10 cellular contexts compared by ENCODE assay signal in genomic region chr20:59033093-59033492, GRCh38. TPM values are rescaled to one million over a fixed set of nuclear protein-coding genes. Genes with fewer than 3 reads are reported as not detected.
A peak's percentile ranks its signal among the peaks of the same experiment; 100 is the strongest.
DNase-seq lines count a peak whose midpoint lies in the region; ATAC-seq, FAIRE-seq and TF ChIP-seq lines count a peak whose summit lies in the region.
"Had no signal": no experiment of that assay in that cellular context is flagged by ENCODE, and none has a peak within 500 bp of the region (broad histone marks: within the 10 kb centered on the region; RNA-seq: fewer than 3 reads in every experiment).

No MANE protein-coding gene starts in this region.

- ATAC-seq in GM21515 (IDR thresholded peaks at IDR 0.05; ENCODE audit: unreplicated experiment) = no peak
- no peak for ATAC-seq in GM19035 (IDR thresholded peaks at IDR 0.05; ENCODE audit: unreplicated experiment)

- peaks cover 17% of the 10 kb centered on the region for H3K36me3 Mint-ChIP-seq in progenitor cell of endocrine pancreas (ENCODE audit: insufficient read depth)

- FAIRE-seq in G401.6 (lab: Jason Lieb, UNC) = peak; percentile 63

- H3K27me3 ChIP-seq in Peyer's patch = no peaks in the 10 kb centered on the region

- H3K4me1 Mint-ChIP-seq in progenitor cell of endocrine pancreas (ENCODE audit: low read depth) = peaks cover 21% of the 10 kb centered on the region

- no peaks in the 10 kb centered on the region for H3K27me3 Mint-ChIP-seq in progenitor cell of endocrine pancreas

- H3K9me3 Mint-ChIP-seq in progenitor cell of endocrine pancreas (ENCODE audit: low read depth) = no peaks in the 10 kb centered on the region

- peaks cover 0 to 57% (median 0%) of the 10 kb centered on the region in 3 donors for H3K36me3 ChIP-seq in Peyer's patch

- H3K9me3 ChIP-seq in Peyer's patch = no peaks in the 10 kb centered on the region

- H3K27ac ChIP-seq in Peyer's patch (peak overlapping the region in 3 of 4 donors; percentile 87 to 95 (median 91)), epithelial cell of prostate (peak overlapping the region; percentile 79)

- H3K4me1 ChIP-seq in Peyer's patch = peaks cover 0 to 42% (median 11%) of the 10 kb centered on the region in 4 donors

- DNase-seq in Peyer's patch (no peak), epithelial cell of prostate (ENCODE audit: low read depth, low spot score) (no peak), progenitor cell of endocrine pancreas (ENCODE audit: low spot score, unreplicated experiment) (no peak), NCI-H2227 (lab: John Stamatoyannopoulos, UW; ENCODE audit: unreplicated experiment) (no peak), kidney tubule cell (ENCODE audit: low spot score) (no peak)
- DNase-seq: midbrain, NCI-H1436 had no signal

- peak overlapping the region; percentile 93 for H3K4me3 Mint-ChIP-seq in progenitor cell of endocrine pancreas (ENCODE audit: low read depth)

- H3K4me3 ChIP-seq in Peyer's patch = peak overlapping the region in 3 of 4 donors; percentile 62 to 88 (median 77)

- TF ChIP-seq CTCF in Peyer's patch (IDR thresholded peaks at IDR 0.05) = no peak
- TF ChIP-seq CTCF in progenitor cell of endocrine pancreas (IDR thresholded peaks at IDR 0.05; ENCODE audit: unreplicated experiment) = no peak

- H3K27ac Mint-ChIP-seq in progenitor cell of endocrine pancreas = peak overlapping the region; percentile 88

- TF ChIP-seq POLR2A in Peyer's patch (IDR thresholded peaks at IDR 0.05) = no peak

RNA-seq across cellular contexts. Expression of gene ATP5F1E, which starts 1.0 kb away (rescaled TPM):
- 10 to 100 TPM; 20.6 to 34.0 (median 26.8) TPM for total RNA-seq in Peyer's patch
- total RNA-seq in progenitor cell of endocrine pancreas = 55.9 and 69.7 TPM in 2 replicates

RNA-seq across cellular contexts. Expression of gene PRELID3B, which starts 9.5 kb away (rescaled TPM):
- 100 to 1,000 TPM in 2 of 4 donors, 10 to 100 TPM in 2; 44.6 to 148 (median 86.5) TPM for total RNA-seq in Peyer's patch
- 50.1 and 52.8 TPM in 2 replicates for total RNA-seq in progenitor cell of endocrine pancreas

RNA-seq across cellular contexts. Expression of gene TUBB1, which starts 13.9 kb away (rescaled TPM):
- total RNA-seq in Peyer's patch (not detected), progenitor cell of endocrine pancreas (0.16 and 0.19 TPM in 2 replicates)

RNA-seq across cellular contexts. Expression of gene CTSZ, which starts 26.0 kb away (rescaled TPM):
- total RNA-seq in Peyer's patch (100 to 1,000 TPM in 3 of 4 donors, 10 to 100 TPM in 1; 78.4 to 310 (median 274) TPM), progenitor cell of endocrine pancreas (61.4 and 65.6 TPM in 2 replicates)

RNA-seq across cellular contexts. Expression of gene NELFCD, which starts 52.0 kb away (rescaled TPM):
- total RNA-seq in Peyer's patch (10 to 100 TPM; 39.6 to 98.2 (median 65.1) TPM), progenitor cell of endocrine pancreas (116 and 122 TPM in 2 replicates)
